8 cellular contexts compared by ENCODE assay signal in the genomic region with DNA sequence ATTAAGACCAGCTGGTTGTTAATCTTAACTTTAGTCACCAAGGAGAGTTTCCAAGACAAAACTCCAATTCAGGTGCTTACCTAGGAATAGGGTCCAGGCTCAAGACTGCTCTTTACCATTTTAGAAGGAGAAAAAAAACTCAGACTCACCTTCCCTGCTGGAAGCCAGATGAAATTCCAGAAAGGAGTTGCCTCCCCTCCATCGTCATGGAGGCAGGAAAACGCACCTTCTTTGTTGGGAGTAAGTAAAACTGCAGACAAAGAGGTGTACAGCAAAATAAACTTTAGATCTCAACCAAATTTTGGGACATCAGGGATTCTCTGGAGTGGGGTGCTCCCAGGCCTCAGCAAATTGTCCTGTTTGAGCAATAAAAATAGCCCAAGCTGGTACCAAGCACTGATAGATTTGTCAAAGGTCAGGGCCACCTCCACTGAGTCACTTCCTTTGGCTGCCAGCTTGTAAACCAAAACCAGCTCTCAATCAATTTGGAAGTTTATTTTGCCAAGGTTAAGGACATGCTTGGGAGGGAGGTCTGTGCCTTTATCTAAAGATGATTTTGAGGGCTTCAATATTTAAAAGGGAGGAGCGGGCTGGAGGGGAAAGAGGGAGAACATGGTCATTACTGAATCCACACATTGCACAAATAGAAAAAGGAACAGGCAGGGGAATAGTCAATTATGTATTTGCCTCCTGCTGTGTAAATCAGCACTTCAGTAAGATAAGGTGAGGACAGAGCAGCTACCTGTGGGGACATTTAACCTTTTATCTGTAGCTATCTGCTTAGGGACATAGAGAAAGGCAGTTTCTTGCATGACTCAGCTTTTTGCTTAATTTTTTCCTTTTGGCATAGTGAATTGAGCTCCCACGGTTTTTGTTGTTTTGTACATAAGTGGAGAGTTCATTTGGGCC. TPM values are rescaled to one million over a fixed set of nuclear protein-coding genes. Genes with fewer than 3 reads are reported as not detected.
DNase-seq lines count a peak whose midpoint lies in the region; ATAC-seq and TF ChIP-seq lines count a peak whose summit lies in the region.

No MANE protein-coding gene starts in this region.

- H3K36me3 ChIP-seq in CD4-positive, CD25-positive, alpha-beta regulatory T cell (ENCODE audit: control insufficient read depth, insufficient read depth, low read length), result peaks cover 4% of the 10 kb centered on the region
- H3K36me3 ChIP-seq in thoracic aorta, result no peaks in the 10 kb centered on the region

- H3K27me3 Mint-ChIP-seq in CD4-positive, CD25-positive, alpha-beta regulatory T cell, result no peaks in the 10 kb centered on the region

- peaks cover 3% of the 10 kb centered on the region for H3K36me3 Mint-ChIP-seq in CD4-positive, CD25-positive, alpha-beta regulatory T cell

- DNase-seq in CD4-positive, CD25-positive, alpha-beta regulatory T cell, result peak in 1 of 3 donors; percentile 36
- peak; percentile 46 for DNase-seq in LHCN-M2 (ENCODE audit: low read depth)
- peak; percentile 41 for DNase-seq in amniotic epithelial cell (ENCODE audit: low read depth)
- peak; percentile 44 for DNase-seq in kidney tubule cell (ENCODE audit: low spot score)
- DNase-seq in thoracic aorta (ENCODE audit: low spot score), result no peak
- DNase-seq in GOT3 (lab: John Stamatoyannopoulos, UW), result no peak
- no peak for DNase-seq in GDM1 (lab: John Stamatoyannopoulos, UW)
- no peak for DNase-seq in GM03348 (ENCODE audit: low spot score)

- H3K4me1 Mint-ChIP-seq in CD4-positive, CD25-positive, alpha-beta regulatory T cell, result peaks cover 15 to 51% (median 35%) of the 10 kb centered on the region in 4 donors

- peak overlapping the region; percentile 78 for H3K4me3 ChIP-seq in CD4-positive, CD25-positive, alpha-beta regulatory T cell (ENCODE audit: low read depth, low read length)
- H3K4me3 ChIP-seq in thoracic aorta, result peak overlapping the region; percentile 93

- H3K4me1 ChIP-seq in CD4-positive, CD25-positive, alpha-beta regulatory T cell (ENCODE audit: control insufficient read depth, insufficient read depth, low read length, poor library complexity, severe bottlenecking), result peaks cover 36% of the 10 kb centered on the region
- peaks cover 29 to 59% of the 10 kb centered on the region in 2 donors for H3K4me1 ChIP-seq in thoracic aorta (ENCODE audit: control insufficient read depth in 1 of 2, low read depth in 2 of 2)

- H3K27ac ChIP-seq in CD4-positive, CD25-positive, alpha-beta regulatory T cell (ENCODE audit: insufficient read depth, low read length, poor library complexity, severe bottlenecking), result peak overlapping the region; percentile 71
- H3K27ac ChIP-seq in thoracic aorta, result peak overlapping the region; percentile 92 to 97

- ATAC-seq in CD4-positive, CD25-positive, alpha-beta regulatory T cell (ENCODE audit: low read depth in 2 of 2), result no peak
- no peak for ATAC-seq in thoracic aorta (ENCODE audit: insufficient number of reproducible peaks, low FRiP score, low read depth)

- peak overlapping the region; percentile 95 to 98 (median 96) for H3K4me3 Mint-ChIP-seq in CD4-positive, CD25-positive, alpha-beta regulatory T cell

- H3K27ac Mint-ChIP-seq in CD4-positive, CD25-positive, alpha-beta regulatory T cell, result peak overlapping the region; percentile 94 to 99 (median 96)

- H3K9me3 ChIP-seq in CD4-positive, CD25-positive, alpha-beta regulatory T cell (ENCODE audit: control insufficient read depth in 2 of 2, low read length in 2 of 2), result no peaks in the 10 kb centered on the region
- no peaks in the 10 kb centered on the region for H3K9me3 ChIP-seq in thoracic aorta

- TF ChIP-seq CTCF in thoracic aorta (IDR thresholded peaks at IDR 0.05), result no peak

- H3K27me3 ChIP-seq in CD4-positive, CD25-positive, alpha-beta regulatory T cell (ENCODE audit: control insufficient read depth, insufficient read depth, low read length), result no peaks in the 10 kb centered on the region
- H3K27me3 ChIP-seq in thoracic aorta (replicated peaks; ENCODE audit: insufficient read depth), result no peaks in the 10 kb centered on the region

- H3K9me3 Mint-ChIP-seq in CD4-positive, CD25-positive, alpha-beta regulatory T cell, result no peaks in the 10 kb centered on the region

RNA-seq across cellular contexts. Expression of a gene that starts 1.5 kb away (rescaled TPM):
- 34.7 TPM for total RNA-seq in CD4-positive, CD25-positive, alpha-beta regulatory T cell
- 10 to 100 TPM; 31.7 to 45.9 (median 40.0) TPM for polyA plus RNA-seq in CD4-positive, CD25-positive, alpha-beta regulatory T cell
- total RNA-seq in LHCN-M2 (2014; rRNA removed) (51.0 and 61.2 TPM in 2 replicates), thoracic aorta (100 to 1,000 TPM in 1 of 2 donors, 10 to 100 TPM in 1; 98.1 to 125 TPM)
- 23.8 TPM for polyA plus RNA-seq in LHCN-M2 (2012)

Comparison
In these comparisons a context has a peak if more than half of its experiments do, and no peak if none do; other contexts are left out.
1. DNase-seq: peak in LHCN-M2 (single experiment), amniotic epithelial cell (single experiment) and kidney tubule cell (single experiment); none in thoracic aorta (single experiment), GOT3 (single experiment), GDM1 (single experiment) and GM03348 (single experiment).